In genomic region chr3:192033246-192033645, GRCh38 we compare ENCODE assay signal across 18 cellular contexts.
"Had no signal": no experiment of that assay in that cellular context is flagged by ENCODE, and none has a peak within 500 bp of the region (broad histone marks: within the 10 kb centered on the region; RNA-seq: fewer than 3 reads in every experiment).

No MANE protein-coding gene starts in this region.

- H3K9ac ChIP-seq: parathyroid adenoma had no signal

- H3K36me3 Mint-ChIP-seq: activated naive CD8-positive, alpha-beta T cell; mesothelial cell of epicardium; natural killer cell treated with Interleukin-12 subunit alpha and Interleukin-12 subunit beta and Interleukin-15 and Interleukin-18, amount 100 ng/mL, for 72 hours had no signal

- H3K4me1 ChIP-seq: body of pancreas, heart left ventricle, lower lobe of right lung, parathyroid adenoma, sigmoid colon, tibial artery had no signal

- FAIRE-seq: colon, frontal cortex had no signal

- H3K36me3 ChIP-seq: heart left ventricle, lower lobe of right lung, sigmoid colon, tibial artery had no signal

- H3K27me3 ChIP-seq: body of pancreas, heart left ventricle, sigmoid colon, tibial artery had no signal

- ATAC-seq: body of pancreas; heart left ventricle; left cardiac atrium; lower lobe of right lung; natural killer cell treated with Interleukin-12 subunit alpha and Interleukin-12 subunit beta and Interleukin-15 and Interleukin-18, amount 100 ng/mL, for 72 hours had no signal

- H2AFZ ChIP-seq: parathyroid adenoma had no signal

- H3K27ac Mint-ChIP-seq: activated naive CD8-positive, alpha-beta T cell; activated T-helper 1 cell treated with anti-CD3 and anti-CD28 coated beads, Interleukin-12 subunit alpha, Interleukin-12 subunit beta, Interleukin-2, Interleukin-4 antibody, amounts not matched to agents 30 ng/mL and 10 ng/mL and 1 ng/mL, durations not matched to agents 14 hours and 24 hours and 36 hours; mesothelial cell of epicardium; natural killer cell treated with Interleukin-12 subunit alpha and Interleukin-12 subunit beta and Interleukin-15 and Interleukin-18, amount 100 ng/mL, for 72 hours had no signal

- H3K27me3 Mint-ChIP-seq: activated naive CD8-positive, alpha-beta T cell; natural killer cell treated with Interleukin-12 subunit alpha and Interleukin-12 subunit beta and Interleukin-15 and Interleukin-18, amount 100 ng/mL, for 72 hours had no signal

- H3K4me3 ChIP-seq: body of pancreas, heart left ventricle, lower lobe of right lung, sigmoid colon, tibial artery had no signal

- H3K9me3 ChIP-seq: body of pancreas, heart left ventricle, lower lobe of right lung, sigmoid colon, tibial artery had no signal

- H3K4me3 Mint-ChIP-seq: activated naive CD8-positive, alpha-beta T cell; activated T-helper 1 cell treated with anti-CD3 and anti-CD28 coated beads, Interleukin-12 subunit alpha, Interleukin-12 subunit beta, Interleukin-2, Interleukin-4 antibody, amounts not matched to agents 30 ng/mL and 10 ng/mL and 1 ng/mL, durations not matched to agents 14 hours and 24 hours and 36 hours; mesothelial cell of epicardium; natural killer cell treated with Interleukin-12 subunit alpha and Interleukin-12 subunit beta and Interleukin-15 and Interleukin-18, amount 100 ng/mL, for 72 hours had no signal

- DNase-seq: activated CD4-positive, alpha-beta T cell treated with anti-CD3 and anti-CD28 coated beads, Interleukin-2, amount 50 U/mL, for 48 hours; body of pancreas; caudate nucleus; heart left ventricle; left cardiac atrium; lower lobe of right lung; sigmoid colon; stimulated activated CD8-positive, alpha-beta memory T cell treated with anti-CD3 and anti-CD28 coated beads, Interleukin-4, amount 100 ng/mL, for 48 hours; stimulated activated naive CD4-positive, alpha-beta T cell; T-helper 2 cell; tibial artery had no signal

- H3K79me2 ChIP-seq: parathyroid adenoma had no signal

- H3K27ac ChIP-seq: body of pancreas, heart left ventricle, lower lobe of right lung, parathyroid adenoma, sigmoid colon, tibial artery had no signal
